Comparison of ENCODE assay signal across 14 cellular contexts in the genomic region with DNA sequence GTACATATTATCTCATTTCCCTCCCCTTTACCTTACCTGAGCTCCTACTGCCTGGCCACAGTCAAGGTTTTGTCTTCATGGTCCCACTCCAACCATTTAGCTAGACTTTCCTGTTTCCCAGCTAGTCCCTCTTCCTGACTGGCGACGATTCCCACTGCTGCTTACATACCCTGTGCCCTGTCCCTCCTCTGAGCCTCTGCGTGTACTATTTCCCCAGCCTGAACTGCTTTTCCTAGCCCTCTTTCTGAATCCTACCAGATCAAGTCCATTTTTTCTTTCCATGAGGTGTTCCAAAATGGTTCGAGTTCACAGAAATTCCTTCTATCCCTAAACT. TPM values are rescaled to one million over a fixed set of nuclear protein-coding genes. Genes with fewer than 3 reads are reported as not detected.
DNase-seq lines count a peak whose midpoint lies in the region; ATAC-seq and TF ChIP-seq lines count a peak whose summit lies in the region.
"Had no signal": no experiment of that assay in that cellular context is flagged by ENCODE, and none has a peak within 500 bp of the region (broad histone marks: within the 10 kb centered on the region; RNA-seq: fewer than 3 reads in every experiment).

No MANE protein-coding gene starts in this region.

- H2AFZ ChIP-seq in trophoblast cell (ENCODE audit: insufficient read depth, low read length, poor library complexity): peak overlapping the region; percentile 62
- H2AFZ ChIP-seq: GM23338 had no signal

- no peak overlapping the region; a peak in 1 of 4 replicates for H3K4me3 ChIP-seq in Panc1 (ENCODE audit: low read depth in 2 of 2, low read length in 2 of 2)
- H3K4me3 ChIP-seq in esophagus squamous epithelium: no peak overlapping the region
- no peak overlapping the region for H3K4me3 ChIP-seq in trophoblast cell (ENCODE audit: low read depth, low read length)
- H3K4me3 ChIP-seq: GM23338, heart left ventricle had no signal

- peak overlapping the region; percentile 88 for H3K18ac ChIP-seq in trophoblast cell (ENCODE audit: low read length)

- peak overlapping the region; percentile 86 for H2BK120ac ChIP-seq in trophoblast cell (ENCODE audit: insufficient read depth, low read length, poor library complexity)

- intact Hi-C loops in Panc1 (cut with micrococcal nuclease; ENCODE audit: unreplicated experiment): no loop called here
- intact Hi-C loops in esophagus squamous epithelium (cut with DNase I): no loop called here

- DNase-seq in Panc1 (ENCODE audit: low read depth, low spot score) (no peak), esophagus squamous epithelium (lab: John Stamatoyannopoulos, UW) (no peak), trophoblast cell (no peak), NCI-H2107 treated with DMSO at 0.1 percent for 48 hours (lab: John Stamatoyannopoulos, UW; ENCODE audit: unreplicated experiment) (no peak)
- DNase-seq: activated CD4-positive, alpha-beta T cell treated with anti-CD3 and anti-CD28 coated beads for 4 hours; stimulated activated CD4-positive, alpha-beta T cell treated with anti-CD3 and anti-CD28 coated beads, Interleukin-2, amount 100 ng/mL, for 24 hours had no signal

- no peak overlapping the region for H3K9ac ChIP-seq in trophoblast cell (ENCODE audit: low read length)

- BruUV-seq in Panc1 (replicated peaks; lab: Mats Ljungman, UMichigan): no TSS peak

- TF ChIP-seq POLR2A in esophagus squamous epithelium (IDR thresholded peaks at IDR 0.05): no peak

- no peak overlapping the region for H3K23ac ChIP-seq in trophoblast cell (ENCODE audit: low read length)

- in situ Hi-C loops in Panc1 (cut with HindIII; ENCODE audit: low pct_unique_long_range_greater_than_20kb, low sequenced_read_pairs): no loop called here

- H4K8ac ChIP-seq in trophoblast cell (ENCODE audit: low read depth, low read length): peak overlapping the region; percentile 77

- no peak overlapping the region for H3K4me2 ChIP-seq in trophoblast cell (ENCODE audit: low read length)
- H3K4me2 ChIP-seq: GM23338 had no signal

- H4K91ac ChIP-seq in trophoblast cell (ENCODE audit: low read depth, low read length): peak overlapping the region; percentile 95

- peak overlapping the region; percentile 90 for H3K27ac ChIP-seq in C4-2B
- H3K27ac ChIP-seq in Panc1 (ENCODE audit: low read length): peak overlapping the region; percentile 54
- H3K27ac ChIP-seq in esophagus squamous epithelium: peak overlapping the region in 3 of 4 donors; percentile 11 to 59 (median 34)
- peak overlapping the region; percentile 96 for H3K27ac ChIP-seq in trophoblast cell (ENCODE audit: low read depth, low read length)

- H4K12ac ChIP-seq in trophoblast cell (ENCODE audit: low read depth, low read length): no peak overlapping the region

- H3K4ac ChIP-seq in trophoblast cell (ENCODE audit: low read depth, low read length): peak overlapping the region; percentile 81

- H2BK12ac ChIP-seq in trophoblast cell (ENCODE audit: low read length): peak overlapping the region; percentile 77

- peak overlapping the region; percentile 92 for H2BK5ac ChIP-seq in trophoblast cell (ENCODE audit: low read depth, low read length, poor library complexity)

- POLR2A ChIA-PET in Panc1 (lab: Charles Lee): interaction anchor here (1.0 kb wide), 1 partner anchor 119 kb away, joined by 3 read pairs; the partner anchor contains the start of gene PATL1

- H2AK5ac ChIP-seq in trophoblast cell (ENCODE audit: low read length): peak overlapping the region; percentile 77

- H3K14ac ChIP-seq in trophoblast cell (ENCODE audit: low read length): peak overlapping the region; percentile 75

- no peaks in the 10 kb centered on the region for H3K36me3 ChIP-seq in Panc1 (ENCODE audit: control insufficient read depth, insufficient read depth, low read length)
- peaks cover 0 to 59% (median 9%) of the 10 kb centered on the region in 3 donors for H3K36me3 ChIP-seq in esophagus squamous epithelium
- peaks cover 14 to 24% of the 10 kb centered on the region in 2 experiments for H3K36me3 ChIP-seq in trophoblast cell (ENCODE audit: control insufficient read depth in 1 of 2, insufficient read depth in 2 of 2, low read length in 2 of 2)

- no peaks in the 10 kb centered on the region for H3K9me3 ChIP-seq in Panc1 (ENCODE audit: control insufficient read depth, insufficient read depth, low read depth, low read length)
- no peaks in the 10 kb centered on the region for H3K9me3 ChIP-seq in esophagus squamous epithelium
- H3K9me3 ChIP-seq in trophoblast cell (ENCODE audit: insufficient read depth, low read depth, low read length): peaks cover 2% of the 10 kb centered on the region
- H3K9me3 ChIP-seq: heart left ventricle had no signal

- peaks cover 13% of the 10 kb centered on the region for H3K79me1 ChIP-seq in trophoblast cell (ENCODE audit: low read length)

- 63 to 77% methylated on average over 4 of the region's 4 CpGs for WGBS in esophagus squamous epithelium, 2 donors
- no CpG with 5 or more reads among the region's 4 CpGs for WGBS in trophoblast cell (ENCODE audit: extremely low coverage, insufficient coverage, insufficient read length)

- H3K79me2 ChIP-seq in trophoblast cell (ENCODE audit: control insufficient read depth, insufficient read depth, low read length, poor library complexity): peaks cover 6% of the 10 kb centered on the region

- no peak for TF ChIP-seq CTCF in C4-2B (conservative IDR thresholded peaks at IDR 0.05)
- TF ChIP-seq CTCF in Panc1 (IDR thresholded peaks at IDR 0.05): no peak
- TF ChIP-seq CTCF in esophagus squamous epithelium (IDR thresholded peaks at IDR 0.05): no peak

- H3K27me3 ChIP-seq in Panc1 (ENCODE audit: control insufficient read depth, insufficient read depth, low read length): no peaks in the 10 kb centered on the region
- H3K27me3 ChIP-seq in esophagus squamous epithelium: no peaks in the 10 kb centered on the region
- H3K27me3 ChIP-seq in trophoblast cell (ENCODE audit: insufficient read depth, low read length): no peaks in the 10 kb centered on the region
- H3K27me3 ChIP-seq: heart left ventricle had no signal

- H3K4me1 ChIP-seq in Panc1 (ENCODE audit: control insufficient read depth, insufficient read depth, low read length): peaks cover 15% of the 10 kb centered on the region
- peaks cover 0 to 18% (median 9%) of the 10 kb centered on the region in 3 donors for H3K4me1 ChIP-seq in esophagus squamous epithelium
- peaks cover 24 to 33% of the 10 kb centered on the region in 2 experiments for H3K4me1 ChIP-seq in trophoblast cell (ENCODE audit: control insufficient read depth in 1 of 2, insufficient read depth in 2 of 2, low read length in 2 of 2)

- CTCF ChIA-PET in Panc1 (lab: Charles Lee): no interaction called here

- ATAC-seq in Panc1: peak; percentile 78
- no peak for ATAC-seq in HG02973 (IDR thresholded peaks at IDR 0.05; ENCODE audit: unreplicated experiment)
- ATAC-seq in HG02981 (IDR thresholded peaks at IDR 0.05; ENCODE audit: unreplicated experiment): no peak
- no peak for ATAC-seq in GM18867 (IDR thresholded peaks at IDR 0.05; ENCODE audit: unreplicated experiment)
- ATAC-seq: GM23338 had no signal

RNA-seq across cellular contexts. Expression of gene MRPL16, which starts 23.4 kb away (rescaled TPM):
- total RNA-seq in Panc1 (2021; ENCODE audit: unreplicated experiment) (41.8 TPM), esophagus squamous epithelium (10 to 100 TPM; 31.4 to 41.6 (median 40.3) TPM)
- polyA plus RNA-seq in Panc1 (2012; ENCODE audit: insufficient read length): 45.7 TPM
- polyA plus RNA-seq in trophoblast cell (2013): 23.6 and 25.0 TPM in 2 replicates

RNA-seq across cellular contexts. Expression of gene STX3, which starts 32.0 kb away (rescaled TPM):
- total RNA-seq in Panc1 (2021; ENCODE audit: unreplicated experiment): 34.8 TPM
- 18.8 TPM for polyA plus RNA-seq in Panc1 (2012; ENCODE audit: insufficient read length)
- 10 to 100 TPM; 12.9 to 25.6 (median 19.3) TPM for total RNA-seq in esophagus squamous epithelium
- polyA plus RNA-seq in trophoblast cell (2013): 90.1 and 92.6 TPM in 2 replicates

RNA-seq across cellular contexts. Expression of gene CBLIF, which starts 58.1 kb away (rescaled TPM):
- total RNA-seq in Panc1 (2021; ENCODE audit: unreplicated experiment) (not detected), esophagus squamous epithelium (not detected)
- polyA plus RNA-seq in Panc1 (2012; ENCODE audit: insufficient read length): not detected
- not detected in 2 replicates for polyA plus RNA-seq in trophoblast cell (2013)
- total RNA-seq: G401; GM23338; heart left ventricle; T-helper 1 cell treated with Interleukin-12 subunit alpha and Interleukin-12 subunit beta and Interleukin-4 antibody, amounts not matched to agents 30 ng/mL and 1 ng/mL, for 36 hours had no signal
- polyA plus RNA-seq: GM23338, heart left ventricle had no signal

Comparison
In these comparisons a context has a peak if more than half of its experiments do, and no peak if none do; other contexts are left out.
1. H3K27ac ChIP-seq: peak in every context shown above with its lines; median percentile 96 in trophoblast cell; 90 in C4-2B; 54 in Panc1; 34 in esophagus squamous epithelium.